26 cellular contexts compared by ENCODE assay signal in genomic region chr12:109705291-109705690, GRCh38.
"Had no signal": no experiment of that assay in that cellular context is flagged by ENCODE, and none has a peak within 500 bp of the region (broad histone marks: within the 10 kb centered on the region; RNA-seq: fewer than 3 reads in every experiment).

No MANE protein-coding gene starts in this region.

- H3K27me3 ChIP-seq: ovary, right lobe of liver, thyroid gland, upper lobe of left lung, vagina had no signal

- H3K9me3 ChIP-seq: neutrophil, ovary, psoas muscle, right lobe of liver, sigmoid colon, stomach, thoracic aorta, thyroid gland, tibial nerve, upper lobe of left lung, vagina had no signal

- H3K36me3 ChIP-seq: neutrophil, ovary, right lobe of liver, sigmoid colon, stomach, thoracic aorta, thyroid gland, tibial nerve, upper lobe of left lung, vagina had no signal

- H2AFZ ChIP-seq: parathyroid adenoma had no signal

- H3K27ac ChIP-seq: neutrophil, ovary, parathyroid adenoma, psoas muscle, right lobe of liver, sigmoid colon, stomach, thoracic aorta, thyroid gland, tibial nerve, upper lobe of left lung, vagina had no signal

- H3K4me1 ChIP-seq: psoas muscle, sigmoid colon, thyroid gland, tibial nerve, upper lobe of left lung, vagina had no signal

- H3K79me2 ChIP-seq: parathyroid adenoma had no signal

- DNase-seq: naive thymus-derived CD8-positive, alpha-beta T cell; nephron progenitor cell; nucleus accumbens; ovary; psoas muscle; right cardiac atrium; right lobe of liver; sigmoid colon; small intestine; stimulated activated CD4-positive, alpha-beta T cell treated with anti-CD3 and anti-CD28 coated beads, Interleukin-15, amount 100 ng/mL, for 24 hours; stimulated activated CD4-positive, alpha-beta T cell treated with anti-CD3 and anti-CD28 coated beads, Interleukin-2, amount 100 ng/mL, for 24 hours; stimulated activated CD4-positive, alpha-beta T cell treated with anti-CD3 and anti-CD28 coated beads, Interleukin-2, amount 100 ng/mL, for 48 hours; stimulated activated CD4-positive, alpha-beta T cell treated with anti-CD3 and anti-CD28 coated beads, Interleukin-4, amount 100 ng/mL, for 24 hours; stimulated activated naive B cell treated with anti-CD40 and anti-IgM and Interleukin-4, amounts not matched to agents 10 μg/mL and 1 μg/mL and 100 μg/mL, for 72 hours; stimulated activated naive CD4-positive, alpha-beta T cell treated with Interleukin-2 at 50 U/mL for 16 hours; stomach; thyroid gland; trophoblast cell; upper lobe of left lung had no signal

- H3K4me3 ChIP-seq: ovary, psoas muscle, right lobe of liver, sigmoid colon, stomach, thoracic aorta, thyroid gland, tibial nerve, upper lobe of left lung, vagina had no signal

- ATAC-seq: naive thymus-derived CD8-positive, alpha-beta T cell; natural killer cell treated with Interleukin-12 subunit alpha and Interleukin-12 subunit beta and Interleukin-15 and Interleukin-18, amount 100 ng/mL, for 72 hours; psoas muscle; right cardiac atrium; right lobe of liver; stimulated activated effector memory CD8-positive, alpha-beta T cell treated with anti-CD3 and anti-CD28 coated beads, Interleukin-12 subunit alpha, Interleukin-12 subunit beta, amount 100 ng/mL, for 72 hours; stimulated activated naive B cell treated with anti-CD40 and anti-IgM and Interleukin-4, amounts not matched to agents 10 μg/mL and 1 μg/mL and 100 μg/mL, for 72 hours had no signal
